ENCODE assay signal across 23 cellular contexts in genomic region chr10:65742851-65743250, GRCh38.
DNase-seq lines count a peak whose midpoint lies in the region; TF ChIP-seq lines count a peak whose summit lies in the region.
"Had no signal": no experiment of that assay in that cellular context is flagged by ENCODE, and none has a peak within 500 bp of the region (broad histone marks: within the 10 kb centered on the region; RNA-seq: fewer than 3 reads in every experiment).

No MANE protein-coding gene starts in this region.

- no peak overlapping the region for H4K91ac ChIP-seq in H9 (ENCODE audit: insufficient read length, low read depth, low read length)

- H2AK5ac ChIP-seq in H9 (ENCODE audit: insufficient read length, low read length) = no peak overlapping the region

- no peaks in the 10 kb centered on the region for H3K27me3 Mint-ChIP-seq in H9 (ENCODE audit: low read depth)
- H3K27me3 Mint-ChIP-seq: CD4-positive, alpha-beta T cell; CD8-positive, alpha-beta memory T cell had no signal

- H3K27me3 ChIP-seq in H9 (ENCODE audit: insufficient read depth, low read length) = no peaks in the 10 kb centered on the region
- H3K27me3 ChIP-seq: BE2C; BLaER1 treated with 17β-estradiol and CSF1 and Interleukin-3, amounts not matched to agents 10 nM and 100 nM had no signal

- no peak overlapping the region for H2AFZ ChIP-seq in H9 (ENCODE audit: low read length)
- H2AFZ ChIP-seq: GM23248 had no signal

- H3K4me2 ChIP-seq in H9 (ENCODE audit: insufficient read depth, insufficient read length, low read length) = no peak overlapping the region
- H3K4me2 ChIP-seq: A549; BLaER1 treated with 17β-estradiol and CSF1 and Interleukin-3, amounts not matched to agents 10 nM and 100 nM had no signal

- H3K9me3 Mint-ChIP-seq in H9 = no peaks in the 10 kb centered on the region

- H3K36me3 Mint-ChIP-seq in H9 (ENCODE audit: insufficient read depth in 1 of 3, low read depth in 3 of 3) = no peaks in the 10 kb centered on the region
- H3K36me3 Mint-ChIP-seq: CD14-positive monocyte; CD8-positive, alpha-beta memory T cell had no signal

- no peak overlapping the region for H3K14ac ChIP-seq in H9 (ENCODE audit: insufficient read depth, low read length)

- no peaks in the 10 kb centered on the region for H3K9me3 ChIP-seq in H9 (ENCODE audit: control insufficient read depth, low read depth, low read length)
- H3K9me3 ChIP-seq: A549; BE2C; BLaER1 treated with 17β-estradiol and CSF1 and Interleukin-3, amounts not matched to agents 10 nM and 100 nM; HAP-1 had no signal

- no peak overlapping the region for H3T11ph ChIP-seq in H9 (ENCODE audit: low read length)

- no peaks in the 10 kb centered on the region for H3K79me1 ChIP-seq in H9 (ENCODE audit: insufficient read depth, low read depth, low read length, poor library complexity, severe bottlenecking)

- no peak overlapping the region for H3K27ac ChIP-seq in H9 (ENCODE audit: insufficient read length, low read depth, low read length)
- H3K27ac ChIP-seq: A549; BLaER1 treated with 17β-estradiol and CSF1 and Interleukin-3, amounts not matched to agents 10 nM and 100 nM; GM23248 had no signal

- H2BK120ac ChIP-seq in H9 (ENCODE audit: low read depth, low read length, poor library complexity, severe bottlenecking) = no peak overlapping the region

- H3K56ac ChIP-seq in H9 (ENCODE audit: insufficient read length, low read depth, low read length) = no peak overlapping the region

- no peak overlapping the region for H2BK12ac ChIP-seq in H9 (ENCODE audit: insufficient read length, low read depth, low read length)

- H2BK20ac ChIP-seq in H9 (ENCODE audit: low read depth, low read length, poor library complexity, severe bottlenecking) = no peak overlapping the region

- H3K4ac ChIP-seq in H9 (ENCODE audit: low read depth, low read length) = no peak overlapping the region

- H3K4me3 Mint-ChIP-seq in H9 = no peak overlapping the region
- H3K4me3 Mint-ChIP-seq: CD14-positive monocyte; CD4-positive, alpha-beta T cell; CD8-positive, alpha-beta memory T cell had no signal

- no peaks in the 10 kb centered on the region for H3K79me2 ChIP-seq in H9 (ENCODE audit: insufficient read depth, low read length)

- H3K4me1 ChIP-seq in H9 (ENCODE audit: insufficient read depth, low read length) = no peaks in the 10 kb centered on the region
- H3K4me1 ChIP-seq: A549; BE2C; BLaER1 treated with 17β-estradiol and CSF1 and Interleukin-3, amounts not matched to agents 10 nM and 100 nM; HAP-1 had no signal

- no peak overlapping the region for H4K5ac ChIP-seq in H9 (ENCODE audit: insufficient read length, low read depth, low read length)

- WGBS in H9 (ENCODE audit: extremely low coverage, insufficient read length, low lambda C conversion rate) = no CpG with 5 or more reads among the region's 1 CpG

- H4K20me1 ChIP-seq in H9 (ENCODE audit: control insufficient read depth, insufficient read depth, insufficient read length) = no peaks in the 10 kb centered on the region
- H4K20me1 ChIP-seq: BLaER1 treated with 17β-estradiol and CSF1 and Interleukin-3, amounts not matched to agents 10 nM and 100 nM had no signal

- no peak overlapping the region for H4K8ac ChIP-seq in H9 (replicated peaks; ENCODE audit: insufficient read length, low read depth, low read length)

- DNase-seq in G401 (ENCODE audit: low spot score) (peak; percentile 98), H9 (no peak), NCI-H446 (lab: John Stamatoyannopoulos, UW) (peak; percentile 27 to 62), cerebellar nuclear complex (lab: John Stamatoyannopoulos, UW) (peak; percentile 84 to 91), NCI-H524 (lab: John Stamatoyannopoulos, UW) (no peak), GM20000 (ENCODE audit: low spot score) (no peak), inferior parietal cortex (ENCODE audit: extremely low spot score) (no peak)
- no peak for DNase-seq in stimulated activated CD4-positive, alpha-beta T cell treated with anti-CD3 and anti-CD28 coated beads, Interleukin-4, amount 100 ng/mL, for 1 hour
- DNase-seq: 8988T; ACHN; AML-193; BE2C; CD4-positive, alpha-beta T cell; CD8-positive, alpha-beta memory T cell; DMS 273 treated with DMSO at 0.1 percent for 48 hours; DMS79; EL; GF-D8; GM23248 had no signal

- H3K27ac Mint-ChIP-seq in H9 = no peak overlapping the region
- H3K27ac Mint-ChIP-seq: CD14-positive monocyte; CD4-positive, alpha-beta T cell; CD8-positive, alpha-beta memory T cell had no signal

- in situ Hi-C loops in G401 (cut with HindIII; ENCODE audit: low sequenced_read_pairs) = no loop called here

- H2BK5ac ChIP-seq in H9 (ENCODE audit: insufficient read length, low read length) = no peak overlapping the region

- no peaks in the 10 kb centered on the region for H3K4me1 Mint-ChIP-seq in H9
- H3K4me1 Mint-ChIP-seq: CD14-positive monocyte; CD8-positive, alpha-beta memory T cell had no signal

- no peak overlapping the region for H2BK15ac ChIP-seq in H9 (ENCODE audit: low read depth, low read length)

- no peak overlapping the region for H3K18ac ChIP-seq in H9 (ENCODE audit: insufficient read length, low read depth, low read length)

- peak overlapping the region; percentile 23 for H3K9ac ChIP-seq in H9 (ENCODE audit: extremely low read depth, insufficient read length, low read length)
- H3K9ac ChIP-seq: BLaER1 treated with 17β-estradiol and CSF1 and Interleukin-3, amounts not matched to agents 10 nM and 100 nM; GM23248 had no signal

- no peaks in the 10 kb centered on the region for H3K23me2 ChIP-seq in H9 (ENCODE audit: insufficient read length, low read depth, low read length, poor library complexity, severe bottlenecking)

- TF ChIP-seq CTCF in H9 (conservative IDR thresholded peaks at IDR 0.05) = no peak
- no peak for TF ChIP-seq CTCF in GM20000 (IDR thresholded peaks at IDR 0.05; ENCODE audit: extremely low read depth, missing control alignments)

- H3K23ac ChIP-seq in H9 (ENCODE audit: insufficient read length, low read depth, low read length) = no peak overlapping the region

Comparison
In these comparisons a context has a peak if more than half of its experiments do, and no peak if none do; other contexts are left out.
1. DNase-seq: peak in G401 (single experiment), NCI-H446 (2 of 2) and cerebellar nuclear complex (2 of 2); none in H9 (single experiment), NCI-H524 (0 of 2), stimulated activated CD4-positive, alpha-beta T cell treated with anti-CD3 and anti-CD28 coated beads, Interleukin-4, amount 100 ng/mL, for 1 hour (single experiment), GM20000 (single experiment) and inferior parietal cortex (single experiment).